In the genomic region with DNA sequence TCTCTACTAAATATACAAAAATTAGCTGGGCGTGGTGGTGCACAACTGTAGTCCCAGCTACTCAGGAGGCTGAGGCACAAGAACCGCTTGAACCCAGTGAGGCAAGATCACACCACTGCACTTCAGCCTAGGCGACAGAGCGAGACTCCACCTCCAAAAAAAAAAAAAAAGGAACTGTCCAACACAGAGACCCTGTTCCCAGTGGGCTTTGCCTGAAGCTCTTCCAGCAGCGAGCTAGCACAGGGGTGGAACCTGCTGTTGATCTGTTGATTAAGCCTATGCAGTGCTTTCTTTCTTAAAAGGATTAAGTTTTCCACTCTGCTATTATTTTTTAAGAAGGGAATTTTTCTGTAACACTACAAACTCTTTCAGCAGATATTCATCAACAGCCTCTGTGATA, we compare ENCODE assay signal across 3 cellular contexts.
TF ChIP-seq lines count a peak whose summit lies in the region.

No MANE protein-coding gene starts in this region.

TF ChIP-seq in SK-N-SH, 30 proteins besides CTCF, POLR2A, EP300 and RAD21:
- TF ChIP-seq, protein P1, sequence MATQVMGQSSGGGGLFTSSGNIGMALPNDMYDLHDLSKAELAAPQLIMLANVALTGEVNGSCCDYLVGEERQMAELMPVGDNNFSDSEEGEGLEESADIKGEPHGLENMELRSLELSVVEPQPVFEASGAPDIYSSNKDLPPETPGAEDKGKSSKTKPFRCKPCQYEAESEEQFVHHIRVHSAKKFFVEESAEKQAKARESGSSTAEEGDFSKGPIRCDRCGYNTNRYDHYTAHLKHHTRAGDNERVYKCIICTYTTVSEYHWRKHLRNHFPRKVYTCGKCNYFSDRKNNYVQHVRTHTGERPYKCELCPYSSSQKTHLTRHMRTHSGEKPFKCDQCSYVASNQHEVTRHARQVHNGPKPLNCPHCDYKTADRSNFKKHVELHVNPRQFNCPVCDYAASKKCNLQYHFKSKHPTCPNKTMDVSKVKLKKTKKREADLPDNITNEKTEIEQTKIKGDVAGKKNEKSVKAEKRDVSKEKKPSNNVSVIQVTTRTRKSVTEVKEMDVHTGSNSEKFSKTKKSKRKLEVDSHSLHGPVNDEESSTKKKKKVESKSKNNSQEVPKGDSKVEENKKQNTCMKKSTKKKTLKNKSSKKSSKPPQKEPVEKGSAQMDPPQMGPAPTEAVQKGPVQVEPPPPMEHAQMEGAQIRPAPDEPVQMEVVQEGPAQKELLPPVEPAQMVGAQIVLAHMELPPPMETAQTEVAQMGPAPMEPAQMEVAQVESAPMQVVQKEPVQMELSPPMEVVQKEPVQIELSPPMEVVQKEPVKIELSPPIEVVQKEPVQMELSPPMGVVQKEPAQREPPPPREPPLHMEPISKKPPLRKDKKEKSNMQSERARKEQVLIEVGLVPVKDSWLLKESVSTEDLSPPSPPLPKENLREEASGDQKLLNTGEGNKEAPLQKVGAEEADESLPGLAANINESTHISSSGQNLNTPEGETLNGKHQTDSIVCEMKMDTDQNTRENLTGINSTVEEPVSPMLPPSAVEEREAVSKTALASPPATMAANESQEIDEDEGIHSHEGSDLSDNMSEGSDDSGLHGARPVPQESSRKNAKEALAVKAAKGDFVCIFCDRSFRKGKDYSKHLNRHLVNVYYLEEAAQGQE (IDR thresholded peaks at IDR 0.05; ENCODE audit: low read depth, low read length) = peak; percentile 76; the same call in 1 of the 2 replicates
- TF ChIP-seq CHD2 (IDR thresholded peaks at IDR 0.05; ENCODE audit: low read length, partially characterized antibody) = no peak

TF ChIP-seq in SK-N-SH treated with all-trans-retinoic acid at 6 μM for 48 hours, 23 proteins besides CTCF, POLR2A, EP300 and RAD21:
- TF ChIP-seq, protein P2, sequence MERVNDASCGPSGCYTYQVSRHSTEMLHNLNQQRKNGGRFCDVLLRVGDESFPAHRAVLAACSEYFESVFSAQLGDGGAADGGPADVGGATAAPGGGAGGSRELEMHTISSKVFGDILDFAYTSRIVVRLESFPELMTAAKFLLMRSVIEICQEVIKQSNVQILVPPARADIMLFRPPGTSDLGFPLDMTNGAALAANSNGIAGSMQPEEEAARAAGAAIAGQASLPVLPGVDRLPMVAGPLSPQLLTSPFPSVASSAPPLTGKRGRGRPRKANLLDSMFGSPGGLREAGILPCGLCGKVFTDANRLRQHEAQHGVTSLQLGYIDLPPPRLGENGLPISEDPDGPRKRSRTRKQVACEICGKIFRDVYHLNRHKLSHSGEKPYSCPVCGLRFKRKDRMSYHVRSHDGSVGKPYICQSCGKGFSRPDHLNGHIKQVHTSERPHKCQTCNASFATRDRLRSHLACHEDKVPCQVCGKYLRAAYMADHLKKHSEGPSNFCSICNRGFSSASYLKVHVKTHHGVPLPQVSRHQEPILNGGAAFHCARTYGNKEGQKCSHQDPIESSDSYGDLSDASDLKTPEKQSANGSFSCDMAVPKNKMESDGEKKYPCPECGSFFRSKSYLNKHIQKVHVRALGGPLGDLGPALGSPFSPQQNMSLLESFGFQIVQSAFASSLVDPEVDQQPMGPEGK (CRISPR knock-in tag; IDR thresholded peaks at IDR 0.05; ENCODE audit: borderline replicate concordance) = no peak
- TF ChIP-seq OSR1 (CRISPR knock-in tag; IDR thresholded peaks at IDR 0.05) = no peak
TF ChIP-seq in SK-N-SH treated with all-trans-retinoic acid at 6 μM for 48 hours: peak in this region for 0.

TF ChIP-seq in GM23338, 12 proteins besides CTCF, POLR2A, EP300 and RAD21 (continued from another document):
- TF ChIP-seq, protein P1 (IDR thresholded peaks at IDR 0.05; ENCODE audit: unreplicated experiment) = peak; percentile 20
- TF ChIP-seq ZNF331 (CRISPR knock-in tag; IDR thresholded peaks at IDR 0.05; ENCODE audit: low read depth) = no peak
